In genomic region chr2:161357097-161357496, GRCh38 we compare ENCODE assay signal across 21 cellular contexts. TPM values are rescaled to one million over a fixed set of nuclear protein-coding genes. Genes with fewer than 3 reads are reported as not detected.
"Had no signal": no experiment of that assay in that cellular context is flagged by ENCODE, and none has a peak within 500 bp of the region (broad histone marks: within the 10 kb centered on the region; RNA-seq: fewer than 3 reads in every experiment).

No MANE protein-coding gene starts in this region.

- H3K27me3 Mint-ChIP-seq: effector memory CD8-positive, alpha-beta T cell; memory B cell had no signal

- H3K4me1 ChIP-seq: parathyroid adenoma had no signal

- H3K36me3 ChIP-seq: colonic mucosa, heart left ventricle had no signal

- H3K27me3 ChIP-seq: colonic mucosa, dorsolateral prefrontal cortex, esophagus squamous epithelium, heart left ventricle had no signal

- DNase-seq: activated CD4-positive, alpha-beta T cell treated with anti-CD3 and anti-CD28 coated beads for 1 hour; activated CD4-positive, alpha-beta T cell treated with anti-CD3 and anti-CD28 coated beads, Interleukin-2, amount 50 U/mL, for 4 hours; colonic mucosa; dorsolateral prefrontal cortex; effector memory CD8-positive, alpha-beta T cell; esophagus squamous epithelium; heart left ventricle; islet precursor cell; left cardiac atrium; nephron progenitor cell; right cardiac atrium; stimulated activated CD4-positive, alpha-beta T cell treated with anti-CD3 and anti-CD28 coated beads, Interleukin-4, amount 100 ng/mL, for 24 hours; stimulated activated naive CD8-positive, alpha-beta T cell treated with anti-CD3 and anti-CD28 coated beads, Interleukin-15, Interleukin-2, amounts not matched to agents 100 U/mL and 50 U/mL, for 24 hours had no signal

- H3K9ac ChIP-seq: parathyroid adenoma had no signal

- H3K9me3 Mint-ChIP-seq: activated naive CD4-positive, alpha-beta T cell treated with anti-CD3 and anti-CD28 coated beads, Interleukin-2, amount 50 U/mL, for 72 hours; effector memory CD8-positive, alpha-beta T cell had no signal

- H3K27ac ChIP-seq: colonic mucosa, dorsolateral prefrontal cortex, esophagus squamous epithelium, heart left ventricle, parathyroid adenoma, VCaP had no signal

- H3K4me3 ChIP-seq: colonic mucosa, dorsolateral prefrontal cortex, esophagus squamous epithelium, heart left ventricle had no signal

- FAIRE-seq: astrocyte had no signal

- H3K9me3 ChIP-seq: colonic mucosa had no signal

- H3K27ac Mint-ChIP-seq: activated naive CD4-positive, alpha-beta T cell treated with anti-CD3 and anti-CD28 coated beads, Interleukin-2, amount 50 U/mL, for 72 hours; effector memory CD8-positive, alpha-beta T cell; memory B cell; nephron progenitor cell had no signal

- H3K4me3 Mint-ChIP-seq: effector memory CD8-positive, alpha-beta T cell; memory B cell; nephron progenitor cell had no signal

- ATAC-seq: effector memory CD8-positive, alpha-beta T cell; heart left ventricle; left cardiac atrium; right cardiac atrium; stimulated activated naive CD8-positive, alpha-beta T cell treated with anti-CD3 and anti-CD28 coated beads, Interleukin-15, Interleukin-2, amounts not matched to agents 100 U/mL and 50 U/mL, for 24 hours had no signal

RNA-seq across cellular contexts. Expression of gene TBR1, which starts 59.0 kb away (rescaled TPM):
- total RNA-seq: astrocyte, colonic mucosa, left cardiac atrium, right cardiac atrium, subcutaneous adipose tissue, ureter had no signal
- polyA plus RNA-seq: heart left ventricle, liver had no signal
